In genomic region chr18:13416208-13416607, GRCh38 we compare ENCODE assay signal across 16 cellular contexts.
DNase-seq lines count a peak whose midpoint lies in the region; ATAC-seq, FAIRE-seq and TF ChIP-seq lines count a peak whose summit lies in the region.
"Had no signal": no experiment of that assay in that cellular context is flagged by ENCODE, and none has a peak within 500 bp of the region (broad histone marks: within the 10 kb centered on the region; RNA-seq: fewer than 3 reads in every experiment).

No MANE protein-coding gene starts in this region.

- no peak overlapping the region for H2BK5ac ChIP-seq in H1 (ENCODE audit: low read depth, low read length)

- H2AK5ac ChIP-seq in H1 (ENCODE audit: low read depth, low read length), result 0 out of 2 replicates have a peak overlapping the region, but pooled peaks have one; percentile 65

- H3K14ac ChIP-seq in H1 (ENCODE audit: insufficient read length), result no peak overlapping the region

- no peak overlapping the region for H4K5ac ChIP-seq in H1 (ENCODE audit: insufficient read length, low read depth, low read length)

- no peak for TF ChIP-seq EP300 in H1 (IDR thresholded peaks at IDR 0.05; ENCODE audit: borderline replicate concordance in 1 of 2, low read depth in 2 of 2, low read length in 2 of 2)

- H3K4me3 Mint-ChIP-seq in activated CD4-positive, alpha-beta T cell treated with anti-CD3 and anti-CD28 coated beads for 36 hours, result no peak overlapping the region
- H3K4me3 Mint-ChIP-seq: HFFc6 had no signal

- no peak overlapping the region for H3K23ac ChIP-seq in H1 (ENCODE audit: insufficient read length)

- peak; percentile 83 for ATAC-seq in activated CD4-positive, alpha-beta T cell treated with anti-CD3 and anti-CD28 coated beads for 36 hours
- ATAC-seq in sciatic nerve (peak; percentile 51), GM21447 (IDR thresholded peaks at IDR 0.05; ENCODE audit: unreplicated experiment) (no peak)

- no peaks in the 10 kb centered on the region for H3K27me3 Mint-ChIP-seq in activated CD4-positive, alpha-beta T cell treated with anti-CD3 and anti-CD28 coated beads for 36 hours

- H3K4me1 ChIP-seq in Peyer's patch, result peaks cover 0 to 31% (median 3%) of the 10 kb centered on the region in 4 donors
- H3K4me1 ChIP-seq in H1 (replicated peaks in 1 of 4; ENCODE audit: control insufficient read depth in 3 of 4, insufficient read depth in 4 of 4, low read length in 3 of 4), result 0 out of 7 replicates have a peak, but pooled peaks cover 0 to 2% (median 0%) of the 10 kb centered on the region in 4 experiments

- intact Hi-C loops in activated CD4-positive, alpha-beta T cell treated with anti-CD3 and anti-CD28 coated beads for 36 hours (cut with DNase I, micrococcal nuclease), result loop anchor here in 1 of 2 experiments (2.0 kb wide), 1 partner anchor 17 kb away; no protein-coding TSS in a partner anchor
- intact Hi-C loops in sciatic nerve (cut with DNase I), result no loop called here

- POLR2A ChIA-PET in activated CD4-positive, alpha-beta T cell treated with anti-CD3 and anti-CD28 coated beads for 36 hours (lab: Charles Lee), result no interaction called here
- POLR2A ChIA-PET in H1 (lab: Charles Lee; ENCODE audit: partially characterized antibody), result no interaction called here

- H2BK20ac ChIP-seq in H1 (ENCODE audit: low read length), result no peak overlapping the region

- DNase-seq in activated CD4-positive, alpha-beta T cell treated with anti-CD3 and anti-CD28 coated beads for 36 hours, result peak; percentile 33
- no peak for DNase-seq in activated CD4-positive, alpha-beta T cell treated with anti-CD3 and anti-CD28 coated beads, Interleukin-2, amount 50 U/mL, for 1 hour
- DNase-seq in Peyer's patch (no peak), H1 (ENCODE audit: low read depth in 1 of 2, low spot score in 2 of 2) (no peak), sciatic nerve (ENCODE audit: low spot score) (no peak), HTR-8/SVneo (ENCODE audit: insufficient read length, low spot score) (no peak), SHP77 treated with DMSO at 0.1 percent for 48 hours (lab: John Stamatoyannopoulos, UW) (no peak)
- DNase-seq: activated CD8-positive, alpha-beta memory T cell treated with anti-CD3 and anti-CD28 coated beads, Interleukin-2, amount 50 U/mL, for 4 hours; HFFc6; Kasumi-1; left colon; NCI-H1694 treated with DMSO at 0.1 percent for 48 hours; SW 1271 had no signal

- no peak overlapping the region for H2AFZ ChIP-seq in H1 (ENCODE audit: low read length)

- H3K9ac ChIP-seq in H1 (replicated peaks in 1 of 4; ENCODE audit: extremely low read depth in 1 of 4, low read depth in 3 of 4, low read length in 3 of 4), result no peak overlapping the region

- H2BK15ac ChIP-seq in H1 (ENCODE audit: low read length), result no peak overlapping the region

- no peak overlapping the region for H3K4me2 ChIP-seq in H1 (ENCODE audit: insufficient read depth in 1 of 2, low read depth in 2 of 2, low read length in 2 of 2)

- no peaks in the 10 kb centered on the region for H4K20me1 ChIP-seq in H1 (replicated peaks in 1 of 2; ENCODE audit: control insufficient read depth in 1 of 2, insufficient read depth in 2 of 2, low read length in 2 of 2)

- no peak for FAIRE-seq in H1 (lab: Jason Lieb, UNC)
- FAIRE-seq in HTR-8/SVneo (lab: Jason Lieb, UNC), result no peak
- FAIRE-seq: A204.1 had no signal

- 87% methylated on average over 7 of the region's 7 CpGs; no CpG with 5 or more reads in 1 of the 2 experiments for WGBS in H1 (ENCODE audit: extremely low coverage in 1 of 2, insufficient coverage in 1 of 2, insufficient read length in 1 of 2, insufficient replicate concordance in 2 of 2, low coverage in 1 of 2, low lambda C conversion rate in 2 of 2, missing lambda C conversion rate in 1 of 2), 2 experiments

- no peaks in the 10 kb centered on the region for H3K27me3 ChIP-seq in Peyer's patch
- H3K27me3 ChIP-seq in H1 (replicated peaks in 1 of 4; ENCODE audit: control insufficient read depth in 3 of 4, extremely low read depth in 1 of 4, insufficient read depth in 3 of 4, low read length in 3 of 4), result no peaks in the 10 kb centered on the region

- no peak overlapping the region; the same call in 1 of the 2 replicates for H3K18ac ChIP-seq in H1 (ENCODE audit: extremely low read depth, low read length)

- H3K4me1 Mint-ChIP-seq in activated CD4-positive, alpha-beta T cell treated with anti-CD3 and anti-CD28 coated beads for 36 hours, result peaks cover 16% of the 10 kb centered on the region

- H3K27ac Mint-ChIP-seq in activated CD4-positive, alpha-beta T cell treated with anti-CD3 and anti-CD28 coated beads for 36 hours, result peak overlapping the region; percentile 15
- H3K27ac Mint-ChIP-seq: HFFc6 had no signal

- no peak overlapping the region for H2BK12ac ChIP-seq in H1 (ENCODE audit: low read depth, low read length)

- H4K8ac ChIP-seq in H1 (ENCODE audit: extremely low read depth, insufficient read depth, low read length), result no peak overlapping the region; the same call in 1 of the 2 replicates

- no peak overlapping the region for H4K91ac ChIP-seq in H1 (replicated peaks; ENCODE audit: insufficient read length, low read length)

- no peak overlapping the region for H3K4ac ChIP-seq in H1 (replicated peaks; ENCODE audit: insufficient read length, low read depth, low read length)

- no peak for TF ChIP-seq RAD21 in H1 (IDR thresholded peaks at IDR 0.05 in 1 of 2, conservative IDR thresholded peaks at IDR 0.05 in 1 of 2; ENCODE audit: low read depth in 2 of 2, low read length in 2 of 2)

- no peak for TF ChIP-seq POLR2A in Peyer's patch (IDR thresholded peaks at IDR 0.05)
- no peak for TF ChIP-seq POLR2A in H1 (IDR thresholded peaks at IDR 0.05; ENCODE audit: control extremely low read depth in 1 of 2, low read depth in 2 of 2, low read length in 2 of 2)

- no peak overlapping the region for H3K4me3 ChIP-seq in Peyer's patch
- H3K4me3 ChIP-seq in H1 (ENCODE audit: extremely low read depth in 1 of 4, insufficient read depth in 2 of 4, low read depth in 3 of 4, low read length in 4 of 4), result no peak overlapping the region

- H3K56ac ChIP-seq in H1 (replicated peaks; ENCODE audit: insufficient read length, low read depth, low read length), result no peak overlapping the region

- no peaks in the 10 kb centered on the region for H3K79me2 ChIP-seq in H1 (ENCODE audit: control insufficient read depth in 1 of 2, insufficient read depth in 2 of 2, low read length in 2 of 2)

- H3K36me3 Mint-ChIP-seq in activated CD4-positive, alpha-beta T cell treated with anti-CD3 and anti-CD28 coated beads for 36 hours (ENCODE audit: low read depth), result peaks cover 18% of the 10 kb centered on the region

- peak overlapping the region in 3 of 4 donors; percentile 9 to 85 (median 64) for H3K27ac ChIP-seq in Peyer's patch
- no peak overlapping the region for H3K27ac ChIP-seq in H1 (ENCODE audit: low read depth, low read length)
- H3K27ac ChIP-seq: HL-60 had no signal

- TF ChIP-seq CTCF in Peyer's patch (IDR thresholded peaks at IDR 0.05), result no peak
- TF ChIP-seq CTCF in H1 (IDR thresholded peaks at IDR 0.05; ENCODE audit: control extremely low read depth in 1 of 3, insufficient read depth in 1 of 3, low read depth in 1 of 3, low read length in 3 of 3), result no peak

- CTCF ChIA-PET in activated CD4-positive, alpha-beta T cell treated with anti-CD3 and anti-CD28 coated beads for 36 hours (lab: Charles Lee), result interaction anchor here (0.8 to 1.6 kb wide), 2 partner anchors 197 to 200 kb away, joined by 4 to 6 read pairs; no protein-coding TSS in a partner anchor
- CTCF ChIA-PET in H1 (lab: Charles Lee; ENCODE audit: partially characterized antibody), result interaction anchor here (0.6 to 1.0 kb wide), 3 partner anchors 43 to 303 kb away, joined by 3 read pairs; no protein-coding TSS in a partner anchor

- H3K9me3 ChIP-seq in Peyer's patch (no peaks in the 10 kb centered on the region), H1 (ENCODE audit: insufficient read depth in 2 of 2, low read depth in 1 of 2, low read length in 1 of 2) (0 out of 4 replicates have a peak, but pooled peaks cover 0 to 3% of the 10 kb centered on the region in 2 experiments)

- no peaks in the 10 kb centered on the region for H3K36me3 ChIP-seq in Peyer's patch
- no peaks in the 10 kb centered on the region for H3K36me3 ChIP-seq in H1 (ENCODE audit: control insufficient read depth in 2 of 4, insufficient read depth in 4 of 4, low read length in 3 of 4)

- no peaks in the 10 kb centered on the region for H3K79me1 ChIP-seq in H1 (ENCODE audit: low read depth, low read length)

- H2BK120ac ChIP-seq in H1 (replicated peaks; ENCODE audit: low read depth, low read length), result no peak overlapping the region

- H3K9me3 Mint-ChIP-seq in activated CD4-positive, alpha-beta T cell treated with anti-CD3 and anti-CD28 coated beads for 36 hours (ENCODE audit: low read depth), result peaks cover 10% of the 10 kb centered on the region

- no peaks in the 10 kb centered on the region; the same call in 1 of the 2 replicates for H3K23me2 ChIP-seq in H1 (ENCODE audit: low read depth, low read length)

TF ChIP-seq in H1, 55 proteins besides CTCF, POLR2A, EP300 and RAD21 (continues in another document):
- TF ChIP-seq KDM1A (IDR thresholded peaks at IDR 0.05; ENCODE audit: borderline replicate concordance, low read length) (no peak), RXRA (IDR thresholded peaks at IDR 0.05; ENCODE audit: insufficient read depth, low read depth, low read length) (no peak), SP2 (IDR thresholded peaks at IDR 0.05; ENCODE audit: low read length) (no peak), FOSL1 (IDR thresholded peaks at IDR 0.05; ENCODE audit: insufficient read depth, low read depth, low read length) (no peak), USF2 (IDR thresholded peaks at IDR 0.05; ENCODE audit: low read length) (no peak), EGR1 (IDR thresholded peaks at IDR 0.05; ENCODE audit: borderline replicate concordance, low read depth, low read length) (no peak), TEAD4 (IDR thresholded peaks at IDR 0.05; ENCODE audit: low read depth, low read length) (no peak), TBP (IDR thresholded peaks at IDR 0.05; ENCODE audit: low read depth, low read length) (no peak), CREB1 (IDR thresholded peaks at IDR 0.05) (no peak), CHD1 (IDR thresholded peaks at IDR 0.05; ENCODE audit: low read depth, low read length) (no peak), MAFK (IDR thresholded peaks at IDR 0.05; ENCODE audit: low read depth, low read length) (no peak), TCF12 (IDR thresholded peaks at IDR 0.05; ENCODE audit: low read depth, low read length) (no peak), SRF (IDR thresholded peaks at IDR 0.05; ENCODE audit: low read depth, low read length) (no peak), RNF2 (IDR thresholded peaks at IDR 0.05; ENCODE audit: borderline replicate concordance, low read depth, low read length, missing control alignments, poor library complexity, severe bottlenecking) (no peak), BRCA1 (IDR thresholded peaks at IDR 0.05; ENCODE audit: low read depth, low read length) (no peak)
